In the genomic region with DNA sequence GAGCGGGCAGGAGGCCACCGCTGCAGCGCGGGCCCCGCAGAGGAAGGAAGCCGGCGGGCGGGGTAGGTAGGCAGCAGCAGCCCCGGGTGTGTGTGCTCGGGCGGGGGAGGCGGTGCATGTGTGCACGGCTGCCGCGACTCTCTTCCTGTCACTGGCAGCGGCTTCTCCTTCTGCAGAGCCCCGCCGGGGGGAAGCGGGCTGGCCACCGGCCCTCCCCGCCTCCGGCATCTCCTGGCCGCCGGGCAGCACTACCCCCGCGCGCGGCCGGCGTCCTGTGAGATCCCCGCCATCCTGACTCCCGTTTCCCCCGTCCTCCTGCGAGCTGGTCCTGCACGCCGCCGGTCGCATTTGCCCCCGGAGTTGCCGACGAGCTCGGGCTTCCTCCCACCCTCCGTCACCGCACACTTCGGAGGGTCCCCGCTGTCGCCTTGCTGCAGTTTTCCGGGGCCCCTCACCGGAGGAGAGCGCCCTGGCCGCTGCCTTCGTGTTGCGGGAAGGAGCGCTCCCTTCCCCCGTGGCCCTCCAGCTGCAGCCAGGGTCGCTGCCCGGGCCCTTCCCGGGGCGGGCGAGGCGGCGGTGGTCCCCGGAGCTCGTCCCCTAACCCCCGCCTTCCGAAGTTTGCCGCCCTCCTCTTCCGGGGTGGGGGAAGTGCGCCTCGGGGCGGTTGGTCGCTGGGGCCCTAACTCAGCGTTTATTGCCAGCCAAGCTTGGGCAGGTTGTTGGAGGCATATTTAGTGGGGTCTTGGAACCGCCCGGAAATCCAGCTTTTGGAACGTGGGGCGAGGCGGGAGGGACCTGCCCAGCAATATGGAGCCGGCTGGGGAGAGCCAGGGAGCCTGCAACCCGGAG, we compare ENCODE assay signal across 8 cellular contexts. TPM values are rescaled to one million over a fixed set of nuclear protein-coding genes. Genes with fewer than 3 reads are reported as not detected.
DNase-seq lines count a peak whose midpoint lies in the region; ATAC-seq, FAIRE-seq and TF ChIP-seq lines count a peak whose summit lies in the region.

No MANE protein-coding gene starts in this region.

- peaks cover 17% of the 10 kb centered on the region for H3K9me3 ChIP-seq in HUES6 (ENCODE audit: control insufficient read depth, insufficient read depth, low read depth, low read length)
- H3K9me3 ChIP-seq in prostate gland, result no peaks in the 10 kb centered on the region

- no peak for TF ChIP-seq POLR2A in prostate gland (IDR thresholded peaks at IDR 0.05)

- peaks cover 11% of the 10 kb centered on the region for H3K4me1 ChIP-seq in HUES6 (ENCODE audit: control insufficient read depth, insufficient read depth, low read length)
- no peaks in the 10 kb centered on the region for H3K4me1 ChIP-seq in prostate gland (replicated peaks)

- ATAC-seq in GM21423 (IDR thresholded peaks at IDR 0.05; ENCODE audit: unreplicated experiment) (peak; percentile 42), Right ventricle myocardium superior (ENCODE audit: poor library complexity) (peak; percentile 43)

- H3K36me3 ChIP-seq in HUES6 (ENCODE audit: control insufficient read depth, insufficient read depth, low read length), result peaks cover 3% of the 10 kb centered on the region; the same call in 1 of the 2 replicates
- H3K36me3 ChIP-seq in prostate gland, result no peaks in the 10 kb centered on the region

- no peak for TF ChIP-seq CTCF in prostate gland (IDR thresholded peaks at IDR 0.05)

- DNase-seq in DMS 273 (lab: John Stamatoyannopoulos, UW; ENCODE audit: unreplicated experiment), result peak; percentile 92
- DNase-seq in SHP77 (lab: John Stamatoyannopoulos, UW), result peak; percentile 38 to 73
- DNase-seq in activated gamma-delta T cell treated with Interleukin-2 at 50 U/mL for 16 hours, result peak; percentile 75
- DNase-seq in Right ventricle myocardium superior, result peak; percentile 72
- peak; percentile 32 for DNase-seq in prostate gland (ENCODE audit: low spot score)
- DNase-seq in urothelium cell line (ENCODE audit: low spot score), result peak; percentile 64

- H3K27me3 ChIP-seq in HUES6 (ENCODE audit: control insufficient read depth, insufficient read depth, low read length) (peaks cover 52% of the 10 kb centered on the region), prostate gland (replicated peaks; ENCODE audit: insufficient read depth) (no peaks in the 10 kb centered on the region)

- 1% methylated on average over 46 of the region's 80 CpGs for WGBS in prostate gland

- H3K27ac ChIP-seq in HUES6 (ENCODE audit: low read depth, low read length), result peak overlapping the region; percentile 66; the same call in 1 of the 2 replicates
- H3K27ac ChIP-seq in prostate gland, result peak overlapping the region; percentile 84 to 96

- intact Hi-C loops in Right ventricle myocardium superior (cut with DNase I), result no loop called here
- intact Hi-C loops in prostate gland (cut with DNase I), result loop anchor here (2.0 to 10.0 kb wide), 3 partner anchors 36 to 521 kb away; no protein-coding TSS in a partner anchor

- H3K4me3 ChIP-seq in HUES6 (ENCODE audit: low read depth, low read length) (peak overlapping the region; percentile 76), prostate gland (peak overlapping the region; percentile 67 to 86)

- FAIRE-seq in urothelium cell line (lab: Jason Lieb, UNC), result no peak

- peak overlapping the region; percentile 92 for H3K9ac ChIP-seq in HUES6 (ENCODE audit: low read length)

RNA-seq across cellular contexts. Expression of gene PIK3R1, which starts 0.6 kb away (rescaled TPM):
- total RNA-seq in Right ventricle myocardium superior, result 103 TPM
- total RNA-seq in prostate gland, result 10 to 100 TPM; 71.6 to 81.2 TPM

Comparison
In these comparisons a context has a peak if more than half of its experiments do, and no peak if none do; other contexts are left out.
1. Peak in every context shown above with its lines: DNase-seq, ATAC-seq, H3K4me3 ChIP-seq and H3K27ac ChIP-seq.
2. DNase-seq: peak in every context shown above with its lines; median percentile 92 in DMS 273; 75 in activated gamma-delta T cell treated with Interleukin-2 at 50 U/mL for 16 hours; 72 in Right ventricle myocardium superior; 64 in urothelium cell line; 56 in SHP77; 32 in prostate gland.